In genomic region chr7:74821259-74821658, GRCh38 we compare ENCODE assay signal across 5 cellular contexts. TPM values are rescaled to one million over a fixed set of nuclear protein-coding genes. Genes with fewer than 3 reads are reported as not detected.
"Had no signal": no experiment of that assay in that cellular context is flagged by ENCODE, and none has a peak within 500 bp of the region (broad histone marks: within the 10 kb centered on the region; RNA-seq: fewer than 3 reads in every experiment).

No MANE protein-coding gene starts in this region.

RNA-seq across cellular contexts. Expression of gene GTF2IRD2, which starts 30.1 kb away (rescaled TPM):
- total RNA-seq: HT1080 had no signal

RNA-seq across cellular contexts. Expression of gene NCF1, which starts 47.4 kb away (rescaled TPM):
- total RNA-seq: HepG2, HT-29, HT1080, IMR-90 had no signal
- polyA plus RNA-seq: IMR-90, K562 had no signal
